ENCODE assay signal across 11 cellular contexts in the genomic region with DNA sequence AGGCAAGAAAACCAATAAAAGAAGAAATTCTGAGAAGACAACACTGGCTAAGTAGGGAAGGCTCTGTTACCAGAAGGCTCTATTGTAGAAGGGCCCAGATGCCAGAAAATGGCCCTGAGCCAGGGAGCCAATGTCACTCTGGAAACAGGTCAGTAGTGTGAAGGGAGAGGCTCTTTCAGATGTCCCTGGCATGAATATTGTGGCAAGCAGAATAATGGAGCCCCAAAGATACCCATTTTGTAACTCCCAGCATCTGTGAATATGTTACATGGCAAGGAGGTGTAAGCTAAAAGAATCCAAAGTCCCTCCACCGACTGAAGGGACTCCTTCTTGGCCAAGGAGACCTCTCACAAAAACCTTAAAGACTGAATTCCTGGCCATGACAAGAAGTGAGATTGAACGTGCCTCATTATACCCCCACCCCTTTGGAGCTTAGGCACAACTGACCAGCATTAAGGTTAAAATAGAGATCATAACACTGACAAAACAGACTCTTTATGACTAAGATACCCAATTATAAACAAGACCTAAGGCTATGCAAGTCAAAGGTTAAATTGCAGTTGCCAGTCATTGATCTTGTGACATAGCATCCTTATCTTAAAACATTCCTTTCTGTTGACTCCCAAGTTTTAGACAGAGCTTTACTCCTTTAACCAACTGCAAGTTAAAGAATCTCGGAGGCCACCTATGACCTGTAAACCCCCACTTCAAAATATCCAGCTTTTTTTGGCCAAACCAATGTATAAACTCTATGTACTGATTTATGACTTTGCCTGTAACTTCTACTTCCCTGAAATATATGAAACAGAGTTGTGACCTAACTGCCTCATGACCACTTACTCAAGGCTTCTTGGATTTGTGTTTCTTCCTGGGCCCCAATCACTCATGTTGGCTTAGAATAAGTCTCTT. TPM values are rescaled to one million over a fixed set of nuclear protein-coding genes. Genes with fewer than 3 reads are reported as not detected.
A peak's percentile ranks its signal among the peaks of the same experiment; 100 is the strongest.
DNase-seq lines count a peak whose midpoint lies in the region; ATAC-seq and TF ChIP-seq lines count a peak whose summit lies in the region.
"Had no signal": no experiment of that assay in that cellular context is flagged by ENCODE, and none has a peak within 500 bp of the region (broad histone marks: within the 10 kb centered on the region; RNA-seq: fewer than 3 reads in every experiment).

No MANE protein-coding gene starts in this region.

- H2BK120ac ChIP-seq in mesendoderm (ENCODE audit: low read depth, low read length) = peak overlapping the region; percentile 74

- H4K20me1 ChIP-seq in mammary epithelial cell (ENCODE audit: insufficient read depth, low read length) = no peaks in the 10 kb centered on the region

- TF ChIP-seq POLR2A in uterus (IDR thresholded peaks at IDR 0.05) = no peak

- H2AFZ ChIP-seq in mammary epithelial cell (ENCODE audit: low read depth, low read length) = no peak overlapping the region

- H3K27me3 ChIP-seq in mammary epithelial cell (ENCODE audit: insufficient read depth, low read length) (no peaks in the 10 kb centered on the region), mesendoderm (ENCODE audit: insufficient read depth, low read length, poor library complexity) (no peaks in the 10 kb centered on the region), uterus (no peaks in the 10 kb centered on the region)

- intact Hi-C loops in mammary epithelial cell (cut with micrococcal nuclease) = no loop called here
- intact Hi-C loops in uterus (cut with DNase I; ENCODE audit: low total_unique reads) = no loop called here

- H3K4me2 ChIP-seq in mammary epithelial cell (ENCODE audit: insufficient read depth, low read depth, low read length) = no peak overlapping the region
- no peak overlapping the region for H3K4me2 ChIP-seq in mesendoderm (ENCODE audit: low read length)

- CTCF ChIA-PET in mammary epithelial cell (lab: Charles Lee; ENCODE audit: low non-redundant PET) = interaction anchor here (0.6 kb wide), 1 partner anchor 49 kb away, joined by 4 read pairs; no protein-coding TSS in a partner anchor

- DNase-seq in Daoy (ENCODE audit: low read depth) (peak; percentile 50), M059J (ENCODE audit: low read depth) (peak; percentile 96), mammary epithelial cell (peak; percentile 3), mesendoderm (peak; percentile 92), dedifferentiated amniotic fluid mesenchymal stem cell (ENCODE audit: extremely low spot score) (no peak), NK-92 (lab: John Stamatoyannopoulos, UW; ENCODE audit: unreplicated experiment) (no peak), uterus (no peak)
- DNase-seq: CD8-positive, alpha-beta T cell; naive thymus-derived CD8-positive, alpha-beta T cell; NCI-H1436 had no signal

- H4K5ac ChIP-seq in mesendoderm (ENCODE audit: low read length) = no peak overlapping the region

- 56% methylated on average over 3 of the region's 3 CpGs for WGBS in mammary epithelial cell (ENCODE audit: low coverage, missing lambda C conversion rate)
- WGBS in mesendoderm (ENCODE audit: extremely low coverage, insufficient coverage, low lambda C conversion rate) = no CpG with 5 or more reads among the region's 3 CpGs

- no TSS peak for BruUV-seq in mammary epithelial cell (replicated peaks; lab: Mats Ljungman, UMichigan)

- peak overlapping the region; percentile 13 for H4K8ac ChIP-seq in mesendoderm (ENCODE audit: low read depth, low read length)

- H2AK5ac ChIP-seq in mesendoderm (ENCODE audit: low read length) = no peak overlapping the region

- H3K4me3 ChIP-seq in mammary epithelial cell (replicated peaks in 1 of 3; ENCODE audit: insufficient read depth in 1 of 3, low read depth in 2 of 3, low read length in 3 of 3) = no peak overlapping the region
- H3K4me3 ChIP-seq in mesendoderm (ENCODE audit: low read length) = no peak overlapping the region
- H3K4me3 ChIP-seq in uterus = no peak overlapping the region

- in situ Hi-C loops in mammary epithelial cell (cut with MboI; ENCODE audit: low sequenced_read_pairs in 2 of 2) = no loop called here

- no peak overlapping the region for H3K23ac ChIP-seq in mesendoderm (ENCODE audit: low read length)

- dilution Hi-C loops in mammary epithelial cell (cut with HindIII; ENCODE audit: low sequenced_read_pairs) = no loop called here

- H3K27ac ChIP-seq in mammary epithelial cell (ENCODE audit: insufficient read depth, low read depth, low read length) = no peak overlapping the region
- peak overlapping the region; percentile 76 for H3K27ac ChIP-seq in mesendoderm (ENCODE audit: low read depth, low read length)
- no peak overlapping the region for H3K27ac ChIP-seq in uterus

- H3K36me3 ChIP-seq in mammary epithelial cell (ENCODE audit: insufficient read depth, low read length) (no peaks in the 10 kb centered on the region), mesendoderm (ENCODE audit: control insufficient read depth, insufficient read depth, low read length) (no peaks in the 10 kb centered on the region), uterus (no peaks in the 10 kb centered on the region)

- TF ChIP-seq CTCF in mammary epithelial cell (conservative IDR thresholded peaks at IDR 0.05 in 1 of 2, IDR thresholded peaks at IDR 0.05 in 1 of 2; ENCODE audit: extremely low read depth in 1 of 2, insufficient read depth in 1 of 2, low read depth in 1 of 2, low read length in 2 of 2) (no peak), uterus (IDR thresholded peaks at IDR 0.05) (no peak)

- H3K9me3 ChIP-seq in mammary epithelial cell (replicated peaks; ENCODE audit: insufficient read depth, low read length) (no peaks in the 10 kb centered on the region), uterus (no peaks in the 10 kb centered on the region)

- no peak overlapping the region for H3K4ac ChIP-seq in mesendoderm (ENCODE audit: low read depth, low read length)

- peak overlapping the region; percentile 53 for H3K18ac ChIP-seq in mesendoderm (ENCODE audit: low read length)

- H2BK15ac ChIP-seq in mesendoderm (replicated peaks; ENCODE audit: low read depth) = no peak overlapping the region

- no peaks in the 10 kb centered on the region for H3K79me1 ChIP-seq in mesendoderm (ENCODE audit: low read length)

- no peaks in the 10 kb centered on the region for H3K79me2 ChIP-seq in mammary epithelial cell (ENCODE audit: insufficient read depth, low read length)
- H3K79me2 ChIP-seq in mesendoderm (ENCODE audit: control insufficient read depth, insufficient read depth, low read length) = no peaks in the 10 kb centered on the region

- peak overlapping the region; percentile 63 for H2BK5ac ChIP-seq in mesendoderm (ENCODE audit: low read length)

- H3K56ac ChIP-seq in mesendoderm (ENCODE audit: low read length) = peak overlapping the region; percentile 42

- ATAC-seq in GM18909 (IDR thresholded peaks at IDR 0.05; ENCODE audit: poor library complexity, unreplicated experiment) = no peak
- ATAC-seq: CD8-positive, alpha-beta T cell; naive thymus-derived CD8-positive, alpha-beta T cell had no signal

- H3K9ac ChIP-seq in mammary epithelial cell (ENCODE audit: insufficient read depth, low read length) (no peak overlapping the region), mesendoderm (ENCODE audit: low read length) (no peak overlapping the region)

- H3K4me1 ChIP-seq in mammary epithelial cell (ENCODE audit: insufficient read depth, low read length) = no peaks in the 10 kb centered on the region
- H3K4me1 ChIP-seq in mesendoderm (ENCODE audit: control insufficient read depth, low read depth, low read length) = no peaks in the 10 kb centered on the region
- no peaks in the 10 kb centered on the region for H3K4me1 ChIP-seq in uterus

RNA-seq across cellular contexts. Expression of a gene that starts 33.5 kb away (rescaled TPM):
- total RNA-seq in Daoy (2014; rRNA removed; shearing (Covaris generic)) = 25.5 and 41.9 TPM in 2 replicates
- 181 and 188 TPM in 2 replicates for total RNA-seq in M059J (2014; rRNA removed; shearing (Covaris generic))
- 10 to 100 TPM; 22.9 to 32.3 TPM for total RNA-seq in mammary epithelial cell
- 7.9 TPM for polyA plus RNA-seq in mammary epithelial cell
- 13.3 TPM for polyA minus RNA-seq in mammary epithelial cell
- polyA plus RNA-seq in mesendoderm (2013, experiment 1 of 2) = 28.1 TPM
- 28.3 TPM for polyA plus RNA-seq in mesendoderm (2013, experiment 2 of 2)
- total RNA-seq in uterus = 10 to 100 TPM in 2 of 4 donors, 1 to 10 TPM in 2; 1.8 to 33.5 (median 12.9) TPM

RNA-seq across cellular contexts. Expression of a gene that starts 42.2 kb away (rescaled TPM):
- 2.7 and 3.1 TPM in 2 replicates for total RNA-seq in Daoy (2014; rRNA removed; shearing (Covaris generic))
- total RNA-seq in M059J (2014; rRNA removed; shearing (Covaris generic)) = 12.6 and 13.4 TPM in 2 replicates
- total RNA-seq in mammary epithelial cell (under 1 TPM in 1 of 2 donors, not detected in 1; 0.17 TPM), uterus (10 to 100 TPM in 2 of 4 donors, 1 to 10 TPM in 2; 4.6 to 16.1 (median 10.5) TPM)
- polyA plus RNA-seq in mammary epithelial cell = 0.20 TPM
- not detected for polyA minus RNA-seq in mammary epithelial cell
- polyA plus RNA-seq in mesendoderm (2013, experiment 1 of 2) = 5.6 TPM
- 6.2 TPM for polyA plus RNA-seq in mesendoderm (2013, experiment 2 of 2)
- total RNA-seq: CD8-positive, alpha-beta T cell; naive thymus-derived CD8-positive, alpha-beta T cell had no signal

Comparison
In these comparisons a context has a peak if more than half of its experiments do, and no peak if none do; other contexts are left out.
1. DNase-seq: peak in Daoy (single experiment), M059J (single experiment), mammary epithelial cell (single experiment) and mesendoderm (single experiment); none in dedifferentiated amniotic fluid mesenchymal stem cell (single experiment), NK-92 (single experiment) and uterus (0 of 2).